Comparison of ENCODE assay signal across 15 cellular contexts in genomic region chrX:19728915-19729314, GRCh38.
DNase-seq lines count a peak whose midpoint lies in the region; ATAC-seq lines count a peak whose summit lies in the region.
"Had no signal": no experiment of that assay in that cellular context is flagged by ENCODE, and none has a peak within 500 bp of the region (broad histone marks: within the 10 kb centered on the region; RNA-seq: fewer than 3 reads in every experiment).

No MANE protein-coding gene starts in this region.

- H3K36me3 Mint-ChIP-seq in stimulated activated naive B cell treated with anti-CD40 and anti-IgM and Interleukin-4, amounts not matched to agents 10 μg/mL and 1 μg/mL and 100 μg/mL, for 72 hours, result peaks cover 9 to 10% of the 10 kb centered on the region in 2 donors

- intact Hi-C loops in cardiac septum (cut with DNase I), result no loop called here

- H3K27ac Mint-ChIP-seq in stimulated activated naive B cell treated with anti-CD40 and anti-IgM and Interleukin-4, amounts not matched to agents 10 μg/mL and 1 μg/mL and 100 μg/mL, for 72 hours, result no peak overlapping the region

- peaks cover 19 to 30% of the 10 kb centered on the region in 2 donors for H3K4me1 Mint-ChIP-seq in stimulated activated naive B cell treated with anti-CD40 and anti-IgM and Interleukin-4, amounts not matched to agents 10 μg/mL and 1 μg/mL and 100 μg/mL, for 72 hours

- no peaks in the 10 kb centered on the region for H3K9me3 Mint-ChIP-seq in stimulated activated naive B cell treated with anti-CD40 and anti-IgM and Interleukin-4, amounts not matched to agents 10 μg/mL and 1 μg/mL and 100 μg/mL, for 72 hours
- H3K9me3 Mint-ChIP-seq: naive thymus-derived CD8-positive, alpha-beta T cell had no signal

- ATAC-seq in GM18498 (IDR thresholded peaks at IDR 0.05; ENCODE audit: unreplicated experiment), result peak; percentile 85
- ATAC-seq in GM21515 (IDR thresholded peaks at IDR 0.05; ENCODE audit: unreplicated experiment), result peak; percentile 59
- ATAC-seq in stimulated activated naive B cell treated with anti-CD40 and anti-IgM and Interleukin-4, amounts not matched to agents 10 μg/mL and 1 μg/mL and 100 μg/mL, for 72 hours (replicated peaks), result no peak
- ATAC-seq: left colon; naive thymus-derived CD8-positive, alpha-beta T cell; Right ventricle myocardium inferior; sciatic nerve had no signal

- H3K4me3 Mint-ChIP-seq in stimulated activated naive B cell treated with anti-CD40 and anti-IgM and Interleukin-4, amounts not matched to agents 10 μg/mL and 1 μg/mL and 100 μg/mL, for 72 hours, result no peak overlapping the region

- DNase-seq in M059J (ENCODE audit: low read depth), result peak; percentile 44
- peak; percentile 34 for DNase-seq in foreskin melanocyte
- no peak for DNase-seq in stimulated activated naive B cell treated with anti-CD40 and anti-IgM and Interleukin-4, amounts not matched to agents 10 μg/mL and 1 μg/mL and 100 μg/mL, for 72 hours
- no peak for DNase-seq in cardiac septum (ENCODE audit: low spot score)
- no peak for DNase-seq in anterior cingulate cortex (lab: John Stamatoyannopoulos, UW)
- DNase-seq in activated naive CD4-positive, alpha-beta T cell treated with Interleukin-2 at 50 U/mL for 16 hours, result no peak
- DNase-seq: effector CD4-positive, alpha-beta T cell; left colon; naive thymus-derived CD8-positive, alpha-beta T cell; NCI-H1105; NCI-H510A had no signal

- H3K27me3 Mint-ChIP-seq in stimulated activated naive B cell treated with anti-CD40 and anti-IgM and Interleukin-4, amounts not matched to agents 10 μg/mL and 1 μg/mL and 100 μg/mL, for 72 hours, result no peaks in the 10 kb centered on the region
- H3K27me3 Mint-ChIP-seq: naive thymus-derived CD8-positive, alpha-beta T cell had no signal

Comparison
In these comparisons a context has a peak if more than half of its experiments do, and no peak if none do; other contexts are left out.
1. ATAC-seq: peak in GM18498 (single experiment) and GM21515 (single experiment); none in stimulated activated naive B cell treated with anti-CD40 and anti-IgM and Interleukin-4, amounts not matched to agents 10 μg/mL and 1 μg/mL and 100 μg/mL, for 72 hours (0 of 2).
2. DNase-seq: peak in M059J (single experiment) and foreskin melanocyte (single experiment); none in stimulated activated naive B cell treated with anti-CD40 and anti-IgM and Interleukin-4, amounts not matched to agents 10 μg/mL and 1 μg/mL and 100 μg/mL, for 72 hours (single experiment), cardiac septum (single experiment), anterior cingulate cortex (0 of 58) and activated naive CD4-positive, alpha-beta T cell treated with Interleukin-2 at 50 U/mL for 16 hours (single experiment).